17 cellular contexts compared by ENCODE assay signal in genomic region chr6:71502210-71502609, GRCh38.
A peak's percentile ranks its signal among the peaks of the same experiment; 100 is the strongest.
DNase-seq lines count a peak whose midpoint lies in the region; ATAC-seq and TF ChIP-seq lines count a peak whose summit lies in the region.
"Had no signal": no experiment of that assay in that cellular context is flagged by ENCODE, and none has a peak within 500 bp of the region (broad histone marks: within the 10 kb centered on the region; RNA-seq: fewer than 3 reads in every experiment).

No MANE protein-coding gene starts in this region.

- H3K4me2 ChIP-seq in GM23338, result no peak overlapping the region

- WGBS in prostate gland, result 71% methylated on average over 1 of the region's 1 CpG

- TF ChIP-seq POLR2A in prostate gland (IDR thresholded peaks at IDR 0.05), result no peak

- no peaks in the 10 kb centered on the region; the same call in 1 of the 2 replicates for H3K9me2 ChIP-seq in GM23338 (ENCODE audit: insufficient read depth)

- H3K4me1 ChIP-seq in GM23338 (ENCODE audit: insufficient read depth), result no peaks in the 10 kb centered on the region
- H3K4me1 ChIP-seq in prostate gland (replicated peaks), result no peaks in the 10 kb centered on the region

- no peak for DNase-seq in GM23338 (ENCODE audit: low spot score)
- DNase-seq in kidney tubule cell (ENCODE audit: low spot score), result peak; percentile 46
- DNase-seq in NCI-H2171 treated with DMSO at 0.1 percent for 48 hours (lab: John Stamatoyannopoulos, UW), result no peak
- no peak for DNase-seq in prostate gland (ENCODE audit: low spot score)
- no peak for DNase-seq in iPS-NIHi11 (ENCODE audit: low spot score)
- DNase-seq in NCI-H226, result no peak
- DNase-seq: AML-193; CD4-positive, alpha-beta T cell; DMS53; DND-41; EL; GOT3; H9; KG1 had no signal

- H3K36me3 Mint-ChIP-seq in GM23338 (ENCODE audit: low read depth), result no peaks in the 10 kb centered on the region
- H3K36me3 Mint-ChIP-seq in nephron (ENCODE audit: low read depth), result no peaks in the 10 kb centered on the region

- H3K27me3 Mint-ChIP-seq in GM23338 (ENCODE audit: insufficient read depth, low read depth, poor library complexity) (no peaks in the 10 kb centered on the region), nephron (ENCODE audit: low read depth) (no peaks in the 10 kb centered on the region)
- H3K27me3 Mint-ChIP-seq: CD4-positive, alpha-beta T cell had no signal

- H3K27me3 ChIP-seq in GM23338 (ENCODE audit: insufficient read depth) (no peaks in the 10 kb centered on the region), prostate gland (replicated peaks; ENCODE audit: insufficient read depth) (no peaks in the 10 kb centered on the region)

- H3K4me3 Mint-ChIP-seq in GM23338, result no peak overlapping the region
- H3K4me3 Mint-ChIP-seq in nephron, result no peak overlapping the region
- H3K4me3 Mint-ChIP-seq: CD4-positive, alpha-beta T cell; H9 had no signal

- TF ChIP-seq CTCF in GM23338 (conservative IDR thresholded peaks at IDR 0.05; ENCODE audit: low read depth in 2 of 2) (no peak), nephron (IDR thresholded peaks at IDR 0.05; ENCODE audit: unreplicated experiment in 3 of 3) (no peak), prostate gland (IDR thresholded peaks at IDR 0.05) (no peak)

- peaks cover 4% of the 10 kb centered on the region for H3K4me1 Mint-ChIP-seq in GM23338
- peaks cover 17% of the 10 kb centered on the region for H3K4me1 Mint-ChIP-seq in nephron

- intact Hi-C loops in prostate gland (cut with DNase I), result no loop called here

- no peak overlapping the region for H3K4me3 ChIP-seq in GM23338
- no peak overlapping the region for H3K4me3 ChIP-seq in prostate gland
- H3K4me3 ChIP-seq: GM12878 had no signal

- H3K27ac Mint-ChIP-seq in GM23338 (no peak overlapping the region), nephron (peak overlapping the region in 2 of 3 experiments; percentile 37 to 57)
- H3K27ac Mint-ChIP-seq: CD4-positive, alpha-beta T cell; H9 had no signal

- no peaks in the 10 kb centered on the region for H4K20me1 ChIP-seq in GM23338 (replicated peaks; ENCODE audit: insufficient read depth)

- no peak for ATAC-seq in GM23338
- ATAC-seq: GM12878 had no signal

- H3K9me3 Mint-ChIP-seq in GM23338 (no peaks in the 10 kb centered on the region), nephron (no peaks in the 10 kb centered on the region)
- H3K9me3 Mint-ChIP-seq: CD4-positive, alpha-beta T cell; H9 had no signal

- no peaks in the 10 kb centered on the region for H3K79me2 ChIP-seq in GM23338 (replicated peaks; ENCODE audit: insufficient read depth)

- H3F3A ChIP-seq in GM23338 (replicated peaks; ENCODE audit: low read depth), result no peaks in the 10 kb centered on the region

- H3K27ac ChIP-seq in GM23338 (ENCODE audit: low read depth), result no peak overlapping the region
- no peak overlapping the region for H3K27ac ChIP-seq in prostate gland
- H3K27ac ChIP-seq: C4-2B had no signal

- peak overlapping the region; percentile 70; the same call in 1 of the 2 replicates for H2AFZ ChIP-seq in GM23338

- no peaks in the 10 kb centered on the region for H3K9me3 ChIP-seq in prostate gland

- H3K36me3 ChIP-seq in GM23338 (ENCODE audit: insufficient read depth) (no peaks in the 10 kb centered on the region), prostate gland (no peaks in the 10 kb centered on the region)

TF ChIP-seq in GM23338, 12 proteins besides CTCF, POLR2A, EP300 and RAD21:
- TF ChIP-seq STAT1 (IDR thresholded peaks at IDR 0.05; ENCODE audit: unreplicated experiment) (no peak), NANOG (IDR thresholded peaks at IDR 0.05; ENCODE audit: borderline replicate concordance) (no peak), REST (IDR thresholded peaks at IDR 0.05; ENCODE audit: unreplicated experiment) (no peak)
